ENCODE assay signal across 1 cellular context in genomic region chr4:84965558-84966381, GRCh38.
A peak's percentile ranks its signal among the peaks of the same experiment; 100 is the strongest.
TF ChIP-seq lines count a peak whose summit lies in the region.

No MANE protein-coding gene starts in this region.

TF ChIP-seq in HEK293, 187 proteins besides CTCF, POLR2A, EP300 and RAD21 (continued from another document and continues in another):
- TF ChIP-seq PRDM2 (tag by site-specific recombination; IDR thresholded peaks at IDR 0.05; ENCODE audit: borderline replicate concordance) (no peak), ZNF24 (tag by site-specific recombination; IDR thresholded peaks at IDR 0.05) (no peak), ZBTB8A (tag by site-specific recombination; IDR thresholded peaks at IDR 0.05) (peak; percentile 86), ZNF791 (tag by site-specific recombination; IDR thresholded peaks at IDR 0.05) (no peak), ZNF335 (tag by site-specific recombination; conservative IDR thresholded peaks at IDR 0.05) (peak; percentile 38; the same call in 1 of the 2 replicates), ZNF521 (tag by site-specific recombination; IDR thresholded peaks at IDR 0.05) (no peak), GLI4 (tag by site-specific recombination; IDR thresholded peaks at IDR 0.05) (no peak), ZBTB26 (tag by site-specific recombination; optimal IDR thresholded peaks at IDR 0.05) (peak; percentile 49), OSR2 (tag by site-specific recombination; IDR thresholded peaks at IDR 0.05) (no peak), MZF1 (tag by site-specific recombination; IDR thresholded peaks at IDR 0.05; ENCODE audit: borderline replicate concordance) (0 out of 2 replicates have a peak, but pooled peaks have one; percentile 12), ZNF600 (tag by site-specific recombination; IDR thresholded peaks at IDR 0.05) (peak; percentile 31; the same call in 1 of the 2 replicates), ZSCAN30 (tag by site-specific recombination; IDR thresholded peaks at IDR 0.05) (peak; percentile 77), GLIS2 (tag by site-specific recombination; IDR thresholded peaks at IDR 0.05) (peak; percentile 90), ZNF518A (tag by site-specific recombination; conservative IDR thresholded peaks at IDR 0.05; ENCODE audit: low read depth) (no peak), ZBTB48 (tag by site-specific recombination; IDR thresholded peaks at IDR 0.05) (peak; percentile 56), KLF8 (tag by site-specific recombination; IDR thresholded peaks at IDR 0.05) (peak; percentile 34; the same call in 1 of the 2 replicates), GLI2 (tag by site-specific recombination; IDR thresholded peaks at IDR 0.05; ENCODE audit: borderline replicate concordance, low read depth) (no peak), ZNF707 (tag by site-specific recombination; IDR thresholded peaks at IDR 0.05) (no peak), SP3 (tag by site-specific recombination; IDR thresholded peaks at IDR 0.05) (no peak), PBX3 (CRISPR knock-in tag; IDR thresholded peaks at IDR 0.05) (0 out of 2 replicates have a peak, but pooled peaks have one; percentile 49), ZNF792 (tag by site-specific recombination; IDR thresholded peaks at IDR 0.05) (no peak), TRIM28 (IDR thresholded peaks at IDR 0.05; ENCODE audit: borderline replicate concordance, low read length) (no peak), ZNF184 (tag by site-specific recombination; IDR thresholded peaks at IDR 0.05) (no peak), ZIC2 (tag by site-specific recombination; IDR thresholded peaks at IDR 0.05) (peak; percentile 56), ZNF416 (tag by site-specific recombination; IDR thresholded peaks at IDR 0.05) (no peak), IKZF3 (tag by site-specific recombination; IDR thresholded peaks at IDR 0.05) (peak; percentile 12; the same call in 1 of the 2 replicates), HOXD13 (CRISPR knock-in tag; IDR thresholded peaks at IDR 0.05; ENCODE audit: borderline replicate concordance) (no peak), ZNF350 (tag by site-specific recombination; IDR thresholded peaks at IDR 0.05) (no peak), ZNF341 (tag by site-specific recombination; IDR thresholded peaks at IDR 0.05; ENCODE audit: low read depth) (peak; percentile 33; the same call in 1 of the 2 replicates), EGR2 (tag by site-specific recombination; IDR thresholded peaks at IDR 0.05; ENCODE audit: low read depth) (peak; percentile 41), ZNF664 (tag by site-specific recombination; IDR thresholded peaks at IDR 0.05) (no peak), ZXDB (tag by site-specific recombination; IDR thresholded peaks at IDR 0.05) (peak; percentile 56), ZEB2 (tag by site-specific recombination; IDR thresholded peaks at IDR 0.05) (peak; percentile 32; the same call in 1 of the 2 replicates)
- TF ChIP-seq, protein P1, sequence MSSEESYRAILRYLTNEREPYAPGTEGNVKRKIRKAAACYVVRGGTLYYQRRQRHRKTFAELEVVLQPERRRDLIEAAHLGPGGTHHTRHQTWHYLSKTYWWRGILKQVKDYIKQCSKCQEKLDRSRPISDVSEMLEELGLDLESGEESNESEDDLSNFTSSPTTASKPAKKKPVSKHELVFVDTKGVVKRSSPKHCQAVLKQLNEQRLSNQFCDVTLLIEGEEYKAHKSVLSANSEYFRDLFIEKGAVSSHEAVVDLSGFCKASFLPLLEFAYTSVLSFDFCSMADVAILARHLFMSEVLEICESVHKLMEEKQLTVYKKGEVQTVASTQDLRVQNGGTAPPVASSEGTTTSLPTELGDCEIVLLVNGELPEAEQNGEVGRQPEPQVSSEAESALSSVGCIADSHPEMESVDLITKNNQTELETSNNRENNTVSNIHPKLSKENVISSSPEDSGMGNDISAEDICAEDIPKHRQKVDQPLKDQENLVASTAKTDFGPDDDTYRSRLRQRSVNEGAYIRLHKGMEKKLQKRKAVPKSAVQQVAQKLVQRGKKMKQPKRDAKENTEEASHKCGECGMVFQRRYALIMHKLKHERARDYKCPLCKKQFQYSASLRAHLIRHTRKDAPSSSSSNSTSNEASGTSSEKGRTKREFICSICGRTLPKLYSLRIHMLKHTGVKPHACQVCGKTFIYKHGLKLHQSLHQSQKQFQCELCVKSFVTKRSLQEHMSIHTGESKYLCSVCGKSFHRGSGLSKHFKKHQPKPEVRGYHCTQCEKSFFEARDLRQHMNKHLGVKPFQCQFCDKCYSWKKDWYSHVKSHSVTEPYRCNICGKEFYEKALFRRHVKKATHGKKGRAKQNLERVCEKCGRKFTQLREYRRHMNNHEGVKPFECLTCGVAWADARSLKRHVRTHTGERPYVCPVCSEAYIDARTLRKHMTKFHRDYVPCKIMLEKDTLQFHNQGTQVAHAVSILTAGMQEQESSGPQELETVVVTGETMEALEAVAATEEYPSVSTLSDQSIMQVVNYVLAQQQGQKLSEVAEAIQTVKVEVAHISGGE (tag by site-specific recombination; conservative IDR thresholded peaks at IDR 0.05; ENCODE audit: low read depth), result peak; percentile 41; the same call in 1 of the 2 replicates
- TF ChIP-seq, protein P2, sequence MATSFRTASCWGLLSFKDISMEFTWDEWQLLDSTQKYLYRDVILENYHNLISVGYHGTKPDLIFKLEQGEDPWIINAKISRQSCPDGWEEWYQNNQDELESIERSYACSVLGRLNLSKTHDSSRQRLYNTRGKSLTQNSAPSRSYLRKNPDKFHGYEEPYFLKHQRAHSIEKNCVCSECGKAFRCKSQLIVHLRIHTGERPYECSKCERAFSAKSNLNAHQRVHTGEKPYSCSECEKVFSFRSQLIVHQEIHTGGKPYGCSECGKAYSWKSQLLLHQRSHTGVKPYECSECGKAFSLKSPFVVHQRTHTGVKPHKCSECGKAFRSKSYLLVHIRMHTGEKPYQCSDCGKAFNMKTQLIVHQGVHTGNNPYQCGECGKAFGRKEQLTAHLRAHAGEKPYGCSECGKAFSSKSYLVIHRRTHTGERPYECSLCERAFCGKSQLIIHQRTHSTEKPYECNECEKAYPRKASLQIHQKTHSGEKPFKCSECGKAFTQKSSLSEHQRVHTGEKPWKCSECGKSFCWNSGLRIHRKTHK (tag by site-specific recombination; IDR thresholded peaks at IDR 0.05), result no peak
- TF ChIP-seq, protein P3, sequence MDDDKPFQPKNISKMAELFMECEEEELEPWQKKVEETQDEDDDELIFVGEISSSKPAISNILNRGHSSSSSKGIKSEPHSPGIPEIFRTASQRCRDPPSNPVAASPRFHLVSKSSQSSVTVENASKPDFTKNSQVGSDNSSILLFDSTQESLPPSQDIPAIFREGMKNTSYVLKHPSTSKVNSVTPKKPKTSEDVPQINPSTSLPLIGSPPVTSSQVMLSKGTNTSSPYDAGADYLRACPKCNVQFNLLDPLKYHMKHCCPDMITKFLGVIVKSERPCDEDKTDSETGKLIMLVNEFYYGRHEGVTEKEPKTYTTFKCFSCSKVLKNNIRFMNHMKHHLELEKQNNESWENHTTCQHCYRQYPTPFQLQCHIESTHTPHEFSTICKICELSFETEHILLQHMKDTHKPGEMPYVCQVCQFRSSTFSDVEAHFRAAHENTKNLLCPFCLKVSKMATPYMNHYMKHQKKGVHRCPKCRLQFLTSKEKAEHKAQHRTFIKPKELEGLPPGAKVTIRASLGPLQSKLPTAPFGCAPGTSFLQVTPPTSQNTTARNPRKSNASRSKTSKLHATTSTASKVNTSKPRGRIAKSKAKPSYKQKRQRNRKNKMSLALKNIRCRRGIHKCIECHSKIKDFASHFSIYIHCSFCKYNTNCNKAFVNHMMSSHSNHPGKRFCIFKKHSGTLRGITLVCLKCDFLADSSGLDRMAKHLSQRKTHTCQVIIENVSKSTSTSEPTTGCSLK (tag by site-specific recombination; IDR thresholded peaks at IDR 0.05), result no peak
